8 cellular contexts compared by ENCODE assay signal in genomic region chr10:98414932-98415709, GRCh38. TPM values are rescaled to one million over a fixed set of nuclear protein-coding genes. Genes with fewer than 3 reads are reported as not detected.
DNase-seq lines count a peak whose midpoint lies in the region; ATAC-seq and TF ChIP-seq lines count a peak whose summit lies in the region.

Gene PYROXD2, minus strand, starts transcription at chr10:98415182. Its CDS starts 47 bp downstream, at chr10:98415135.

- no peaks in the 10 kb centered on the region for H4K20me1 ChIP-seq in hepatocyte (ENCODE audit: insufficient read depth, poor library complexity, severe bottlenecking)

- peak within 1 kb of the TSS; percentile 53 for H2AFZ ChIP-seq in hepatocyte

- H3K4me3 Mint-ChIP-seq in T-helper 1 cell treated with Interleukin-12 subunit alpha and Interleukin-12 subunit beta and Interleukin-4 antibody, amounts not matched to agents 30 μg/mL and 1 μg/mL, for 36 hours = peak within 1 kb of the TSS; percentile 76
- peak within 1 kb of the TSS; percentile 92 for H3K4me3 Mint-ChIP-seq in progenitor cell of endocrine pancreas (ENCODE audit: low read depth)

- no peaks in the 10 kb centered on the region for H3K9me2 ChIP-seq in hepatocyte (replicated peaks; ENCODE audit: insufficient read depth)

- TF ChIP-seq RAD21 in Ishikawa (IDR thresholded peaks at IDR 0.05; ENCODE audit: low read depth) = no peak

- in situ Hi-C loops in brain microvascular endothelial cell (cut with HindIII; ENCODE audit: low pct_ligation_motif_present, low sequenced_read_pairs) = no loop called here

- no peak; the same call in 1 of the 2 replicates for TF ChIP-seq EP300 in Ishikawa (IDR thresholded peaks at IDR 0.05; ENCODE audit: borderline replicate concordance)

- no peaks in the 10 kb centered on the region for H3K36me3 ChIP-seq in brain microvascular endothelial cell (replicated peaks)
- H3K36me3 ChIP-seq in hepatocyte (replicated peaks; ENCODE audit: insufficient read depth, low read depth) = no peaks in the 10 kb centered on the region

- peak within 1 kb of the TSS; percentile 81 for H3K4me2 ChIP-seq in hepatocyte

- DNase-seq in NCI-H1092 treated with DMSO at 0.1 percent for 48 hours (lab: John Stamatoyannopoulos, UW) = peak; percentile 21
- DNase-seq in NCI-H1092 (lab: John Stamatoyannopoulos, UW) = no peak
- DNase-seq in brain microvascular endothelial cell = peak; percentile 74
- DNase-seq in hepatocyte (ENCODE audit: low spot score) = peak; percentile 93
- DNase-seq in progenitor cell of endocrine pancreas (ENCODE audit: low spot score, unreplicated experiment) = peak; percentile 45

- no peak for ATAC-seq in GM19395 (IDR thresholded peaks at IDR 0.05; ENCODE audit: unreplicated experiment)

- peaks cover 10% of the 10 kb centered on the region for H3K36me3 Mint-ChIP-seq in T-helper 1 cell treated with Interleukin-12 subunit alpha and Interleukin-12 subunit beta and Interleukin-4 antibody, amounts not matched to agents 30 μg/mL and 1 μg/mL, for 36 hours (ENCODE audit: low read depth)
- H3K36me3 Mint-ChIP-seq in progenitor cell of endocrine pancreas (ENCODE audit: insufficient read depth) = peaks cover 4% of the 10 kb centered on the region

- no peaks in the 10 kb centered on the region for H3K27me3 ChIP-seq in brain microvascular endothelial cell (replicated peaks)
- H3K27me3 ChIP-seq in hepatocyte = no peaks in the 10 kb centered on the region

- H3K27ac Mint-ChIP-seq in T-helper 1 cell treated with Interleukin-12 subunit alpha and Interleukin-12 subunit beta and Interleukin-4 antibody, amounts not matched to agents 30 μg/mL and 1 μg/mL, for 36 hours = peak within 1 kb of the TSS; percentile 75
- H3K27ac Mint-ChIP-seq in progenitor cell of endocrine pancreas = peak within 1 kb of the TSS; percentile 97

- H3K4me1 ChIP-seq in hepatocyte (ENCODE audit: insufficient read depth) = peaks cover 17% of the 10 kb centered on the region

- WGBS in hepatocyte (ENCODE audit: low lambda C conversion rate, missing lambda C conversion rate) = 35% methylated on average over 24 of the region's 24 CpGs

- H3K27ac ChIP-seq in brain microvascular endothelial cell (no peak within 1 kb of the TSS), hepatocyte (peak within 1 kb of the TSS; percentile 82)

- H3K9me3 Mint-ChIP-seq in T-helper 1 cell treated with Interleukin-12 subunit alpha and Interleukin-12 subunit beta and Interleukin-4 antibody, amounts not matched to agents 30 μg/mL and 1 μg/mL, for 36 hours = no peaks in the 10 kb centered on the region
- no peaks in the 10 kb centered on the region for H3K9me3 Mint-ChIP-seq in progenitor cell of endocrine pancreas (ENCODE audit: low read depth)

- no peaks in the 10 kb centered on the region for H3K9me3 ChIP-seq in hepatocyte (ENCODE audit: low read depth)

- TF ChIP-seq CTCF in brain microvascular endothelial cell (IDR thresholded peaks at IDR 0.05; ENCODE audit: low read depth, low read length, missing control alignments) = peak; percentile 4
- TF ChIP-seq CTCF in hepatocyte (IDR thresholded peaks at IDR 0.05; ENCODE audit: poor library complexity) = no peak
- no peak for TF ChIP-seq CTCF in progenitor cell of endocrine pancreas (IDR thresholded peaks at IDR 0.05; ENCODE audit: unreplicated experiment)

- peaks cover 5% of the 10 kb centered on the region for H3K79me2 ChIP-seq in hepatocyte

- no peaks in the 10 kb centered on the region for H3K27me3 Mint-ChIP-seq in T-helper 1 cell treated with Interleukin-12 subunit alpha and Interleukin-12 subunit beta and Interleukin-4 antibody, amounts not matched to agents 30 μg/mL and 1 μg/mL, for 36 hours (ENCODE audit: low read depth)
- no peaks in the 10 kb centered on the region for H3K27me3 Mint-ChIP-seq in progenitor cell of endocrine pancreas

- H3K4me1 Mint-ChIP-seq in T-helper 1 cell treated with Interleukin-12 subunit alpha and Interleukin-12 subunit beta and Interleukin-4 antibody, amounts not matched to agents 30 μg/mL and 1 μg/mL, for 36 hours (ENCODE audit: low read depth) = peaks cover 7% of the 10 kb centered on the region
- H3K4me1 Mint-ChIP-seq in progenitor cell of endocrine pancreas (ENCODE audit: low read depth) = peaks cover 2% of the 10 kb centered on the region

- H3K4me3 ChIP-seq in brain microvascular endothelial cell (ENCODE audit: low read depth, low read length) (peak within 1 kb of the TSS; percentile 70), hepatocyte (peak within 1 kb of the TSS; percentile 33)

TF ChIP-seq in Ishikawa, 13 proteins besides CTCF, POLR2A, EP300 and RAD21:
- TF ChIP-seq TAF1 (IDR thresholded peaks at IDR 0.05; ENCODE audit: low read depth) (peak; percentile 89), NFIC (IDR thresholded peaks at IDR 0.05) (peak; percentile 100), EGR1 (IDR thresholded peaks at IDR 0.05) (no peak), TCF12 (IDR thresholded peaks at IDR 0.05; ENCODE audit: low read depth) (no peak; the same call in 1 of the 2 replicates), FOXM1 (IDR thresholded peaks at IDR 0.05; ENCODE audit: borderline replicate concordance, low read depth) (no peak), TEAD4 (IDR thresholded peaks at IDR 0.05) (peak; percentile 89), CEBPB (IDR thresholded peaks at IDR 0.05) (no peak), YY1 (IDR thresholded peaks at IDR 0.05; ENCODE audit: low read depth) (peak; percentile 93), ZBTB7A (IDR thresholded peaks at IDR 0.05; ENCODE audit: low read depth) (no peak), MAX (IDR thresholded peaks at IDR 0.05) (peak; percentile 85), REST (IDR thresholded peaks at IDR 0.05; ENCODE audit: low read depth) (no peak), CREB1 (IDR thresholded peaks at IDR 0.05; ENCODE audit: low read depth) (no peak), USF1 (IDR thresholded peaks at IDR 0.05) (peak; percentile 59; the same call in 1 of the 2 replicates)
TF ChIP-seq in Ishikawa: peak in this region for 6.

RNA-seq across cellular contexts. Expression of gene PYROXD2, which starts in this region (rescaled TPM):
- total RNA-seq in hepatocyte (3.5 and 9.7 TPM in 2 replicates), progenitor cell of endocrine pancreas (13.3 and 15.8 TPM in 2 replicates)
- polyA plus RNA-seq in hepatocyte = 11.6 and 13.0 TPM in 2 replicates
